In the genomic region with DNA sequence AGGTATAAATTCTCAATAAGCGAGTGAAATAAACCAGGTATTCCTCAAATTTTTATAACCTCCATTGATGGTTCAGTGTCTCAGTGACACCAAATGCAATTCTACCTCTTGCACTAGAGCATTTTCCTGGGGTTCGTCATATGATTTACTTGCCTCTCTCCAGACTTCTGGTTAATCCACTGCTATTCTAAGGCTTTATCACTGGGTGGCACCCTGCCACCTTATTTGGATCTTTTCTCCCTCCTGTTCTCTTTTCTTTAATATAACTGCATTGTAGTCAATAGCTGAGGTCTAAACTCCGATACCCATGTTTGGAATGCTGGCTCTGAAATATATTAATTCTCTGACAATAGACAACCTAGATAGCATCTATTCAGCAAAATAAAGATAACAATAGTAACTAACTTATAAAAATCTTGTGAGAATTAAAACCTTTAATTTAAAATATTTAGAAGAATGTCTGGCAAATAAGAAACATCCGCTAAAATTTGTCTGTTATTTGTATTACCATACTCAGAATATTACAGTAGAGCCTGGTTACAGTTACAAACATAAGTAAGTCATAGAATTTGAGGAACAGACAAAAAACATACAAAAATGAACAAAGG, we compare ENCODE assay signal across 9 cellular contexts.
DNase-seq lines count a peak whose midpoint lies in the region; ATAC-seq and TF ChIP-seq lines count a peak whose summit lies in the region.
"Had no signal": no experiment of that assay in that cellular context is flagged by ENCODE, and none has a peak within 500 bp of the region (broad histone marks: within the 10 kb centered on the region; RNA-seq: fewer than 3 reads in every experiment).

No MANE protein-coding gene starts in this region.

- DNase-seq in Caco-2 (peak in 1 of 2 experiments; percentile 30), HS-5 (ENCODE audit: low read depth) (peak; percentile 36), NCI-H774 (lab: John Stamatoyannopoulos, UW) (peak; percentile 50), cerebellar cortex (ENCODE audit: low spot score) (peak; percentile 73), neural crest cell (ENCODE audit: low read depth, low spot score) (peak; percentile 18), 8988T (no peak)

- H3K4me3 Mint-ChIP-seq in Caco-2 (ENCODE audit: unreplicated experiment), result no peak overlapping the region
- no peak overlapping the region for H3K4me3 Mint-ChIP-seq in neural crest cell
- H3K4me3 Mint-ChIP-seq: dendritic cell treated with granulocyte-macrophage colony-stimulating factor and Interleukin-4, amounts not matched to agents 40 ng/mL and 50 ng/mL, for 4 days had no signal

- ATAC-seq in GM19351 (IDR thresholded peaks at IDR 0.05; ENCODE audit: unreplicated experiment) (no peak), HG02759 (IDR thresholded peaks at IDR 0.05; ENCODE audit: unreplicated experiment) (no peak)

- no peak overlapping the region for H3K4me3 ChIP-seq in Caco-2 (ENCODE audit: low read depth, low read length)

- CTCF ChIA-PET in Caco-2 (lab: Charles Lee), result interaction anchor here (0.7 kb wide), 1 partner anchor 280 kb away, joined by 3 read pairs; no protein-coding TSS in a partner anchor

- H3K9me3 ChIP-seq in Caco-2, result no peaks in the 10 kb centered on the region

- H3K9me3 Mint-ChIP-seq in Caco-2 (ENCODE audit: unreplicated experiment) (no peaks in the 10 kb centered on the region), neural crest cell (no peaks in the 10 kb centered on the region)
- H3K9me3 Mint-ChIP-seq: dendritic cell treated with granulocyte-macrophage colony-stimulating factor and Interleukin-4, amounts not matched to agents 40 ng/mL and 50 ng/mL, for 4 days had no signal

- TF ChIP-seq CTCF in Caco-2 (IDR thresholded peaks at IDR 0.05; ENCODE audit: insufficient read depth in 1 of 2, low read depth in 1 of 2, low read length in 1 of 2, severe bottlenecking in 1 of 2, unreplicated experiment in 1 of 2) (peak; percentile 22 to 31), neural crest cell (conservative IDR thresholded peaks at IDR 0.05) (peak; percentile 81)

- H3K27ac Mint-ChIP-seq in Caco-2 (ENCODE audit: unreplicated experiment), result no peak overlapping the region
- no peak overlapping the region for H3K27ac Mint-ChIP-seq in neural crest cell (ENCODE audit: unreplicated experiment)
- H3K27ac Mint-ChIP-seq: dendritic cell treated with granulocyte-macrophage colony-stimulating factor and Interleukin-4, amounts not matched to agents 40 ng/mL and 50 ng/mL, for 4 days had no signal

- H3K27me3 ChIP-seq in Caco-2 (replicated peaks; ENCODE audit: control insufficient read depth, insufficient read depth, low read length), result peaks cover 1% of the 10 kb centered on the region; the same call in 1 of the 2 replicates

- POLR2A ChIA-PET in Caco-2 (lab: Charles Lee), result no interaction called here

- H3K4me1 Mint-ChIP-seq in Caco-2 (ENCODE audit: low read depth, unreplicated experiment) (no peaks in the 10 kb centered on the region), neural crest cell (peaks cover 13% of the 10 kb centered on the region)

- intact Hi-C loops in Caco-2 (cut with micrococcal nuclease; ENCODE audit: unreplicated experiment), result loop anchor here (5.0 kb wide), 1 partner anchor 213 kb away; no protein-coding TSS in a partner anchor

- no peaks in the 10 kb centered on the region for H3K4me1 ChIP-seq in Caco-2

- no peaks in the 10 kb centered on the region for H3K36me3 ChIP-seq in Caco-2 (ENCODE audit: control insufficient read depth, insufficient read depth, low read length)

- BruUV-seq in Caco-2 (replicated peaks; lab: Mats Ljungman, UMichigan), result no TSS peak

- H3K36me3 Mint-ChIP-seq in Caco-2 (ENCODE audit: insufficient read depth, unreplicated experiment) (no peaks in the 10 kb centered on the region), neural crest cell (ENCODE audit: low read depth) (no peaks in the 10 kb centered on the region)

- peaks cover 3% of the 10 kb centered on the region for H3K27me3 Mint-ChIP-seq in Caco-2 (ENCODE audit: insufficient read depth, unreplicated experiment)
- no peaks in the 10 kb centered on the region for H3K27me3 Mint-ChIP-seq in neural crest cell (ENCODE audit: low read depth)
- H3K27me3 Mint-ChIP-seq: dendritic cell treated with granulocyte-macrophage colony-stimulating factor and Interleukin-4, amounts not matched to agents 40 ng/mL and 50 ng/mL, for 4 days had no signal
